1 cellular context compared by ENCODE assay signal in genomic region chr5:76402251-76402879, GRCh38.
TF ChIP-seq lines count a peak whose summit lies in the region.

No MANE protein-coding gene starts in this region.

TF ChIP-seq in IMR-90, 13 proteins besides CTCF, POLR2A, EP300 and RAD21 (continued from another document):
- TF ChIP-seq USF2 (IDR thresholded peaks at IDR 0.05; ENCODE audit: low read depth, low read length): no peak
- TF ChIP-seq FOS (IDR thresholded peaks at IDR 0.05; ENCODE audit: low read depth, low read length): no peak
